25 cellular contexts compared by ENCODE assay signal in genomic region chr7:2818653-2819052, GRCh38. TPM values are rescaled to one million over a fixed set of nuclear protein-coding genes. Genes with fewer than 3 reads are reported as not detected.
A peak's percentile ranks its signal among the peaks of the same experiment; 100 is the strongest.
DNase-seq lines count a peak whose midpoint lies in the region; ATAC-seq and TF ChIP-seq lines count a peak whose summit lies in the region.
"Had no signal": no experiment of that assay in that cellular context is flagged by ENCODE, and none has a peak within 500 bp of the region (broad histone marks: within the 10 kb centered on the region; RNA-seq: fewer than 3 reads in every experiment).

No MANE protein-coding gene starts in this region.

- peak overlapping the region; percentile 84 for H3K27ac ChIP-seq in Panc1 (ENCODE audit: low read length)
- H3K27ac ChIP-seq in iPS-18a (ENCODE audit: low read length): peak overlapping the region; percentile 49
- H3K27ac ChIP-seq: 22Rv1, colonic mucosa, parathyroid adenoma, tibial nerve had no signal

- H3K4me3 ChIP-seq in Panc1 (ENCODE audit: low read depth in 2 of 2, low read length in 2 of 2): no peak overlapping the region
- H3K4me3 ChIP-seq in iPS-18a (ENCODE audit: low read length): no peak overlapping the region
- H3K4me3 ChIP-seq: colonic mucosa, HAP-1, tibial nerve had no signal

- intact Hi-C loops in activated CD4-positive, alpha-beta T cell treated with anti-CD3 and anti-CD28 coated beads, Interleukin-2, amount 10 ng/mL, durations not matched to agents 24 days and 14 days (cut with micrococcal nuclease): loop anchor here (1.0 kb wide), 1 partner anchor 45 kb away; no protein-coding TSS in a partner anchor
- intact Hi-C loops in Panc1 (cut with micrococcal nuclease; ENCODE audit: unreplicated experiment): no loop called here

- H3K9ac ChIP-seq in iPS-18a (ENCODE audit: low read length): no peak overlapping the region
- H3K9ac ChIP-seq: parathyroid adenoma had no signal

- no peak overlapping the region for H3K4me3 Mint-ChIP-seq in activated CD4-positive, alpha-beta T cell treated with anti-CD3 and anti-CD28 coated beads, Interleukin-2, amount 10 ng/mL, durations not matched to agents 24 days and 14 days
- H3K4me3 Mint-ChIP-seq in stimulated activated memory B cell treated with anti-CD40 and anti-IgM and Interleukin-4, amounts not matched to agents 10 μg/mL and 1 μg/mL and 100 μg/mL, for 72 hours: peak overlapping the region; percentile 28
- H3K4me3 Mint-ChIP-seq: IgD-negative memory B cell; naive thymus-derived CD4-positive, alpha-beta T cell had no signal

- no peak for DNase-seq in activated CD4-positive, alpha-beta T cell treated with anti-CD3 and anti-CD28 coated beads, Interleukin-2, amount 10 ng/mL, durations not matched to agents 24 days and 14 days
- no peak for DNase-seq in activated CD4-positive, alpha-beta T cell treated with anti-CD3 and anti-CD28 coated beads, Interleukin-2, amount 50 U/mL, for 4 hours
- DNase-seq in Panc1 (ENCODE audit: low read depth, low spot score) (no peak), ecto neural progenitor cell (ENCODE audit: low spot score) (no peak), NCI-H146 treated with DMSO at 0.1 percent for 48 hours (lab: John Stamatoyannopoulos, UW; ENCODE audit: unreplicated experiment) (no peak)
- DNase-seq: activated CD4-positive, alpha-beta T cell treated with anti-CD3 and anti-CD28 coated beads for 48 hours; activated CD8-positive, alpha-beta memory T cell treated with anti-CD3 and anti-CD28 coated beads, Interleukin-2, amount 50 U/mL, for 4 hours; AML-193; colonic mucosa; head of caudate nucleus; MM.1S; naive thymus-derived CD4-positive, alpha-beta T cell; NCI-H1436; NCI-H524 treated with DMSO at 0.1 percent for 48 hours; SHP77; stimulated activated CD4-positive, alpha-beta T cell treated with anti-CD3 and anti-CD28 coated beads, Interleukin-1b, Interleukin-23, amount 100 ng/mL, for 48 hours; stimulated activated naive CD4-positive, alpha-beta T cell had no signal

- ATAC-seq in Panc1 (no peak), GM18909 (IDR thresholded peaks at IDR 0.05; ENCODE audit: poor library complexity, unreplicated experiment) (no peak)
- ATAC-seq in stimulated activated memory B cell treated with anti-CD40 and anti-IgM and Interleukin-4, amounts not matched to agents 10 μg/mL and 1 μg/mL and 100 μg/mL, for 72 hours: no peak
- ATAC-seq: naive thymus-derived CD4-positive, alpha-beta T cell had no signal

- no TSS peak for BruUV-seq in Panc1 (replicated peaks; lab: Mats Ljungman, UMichigan)

- in situ Hi-C loops in Panc1 (cut with HindIII; ENCODE audit: low pct_unique_long_range_greater_than_20kb, low sequenced_read_pairs): no loop called here

- H3K36me3 Mint-ChIP-seq in activated CD4-positive, alpha-beta T cell treated with anti-CD3 and anti-CD28 coated beads, Interleukin-2, amount 10 ng/mL, durations not matched to agents 24 days and 14 days (ENCODE audit: low read depth): no peaks in the 10 kb centered on the region
- H3K36me3 Mint-ChIP-seq in stimulated activated memory B cell treated with anti-CD40 and anti-IgM and Interleukin-4, amounts not matched to agents 10 μg/mL and 1 μg/mL and 100 μg/mL, for 72 hours: peaks cover 38% of the 10 kb centered on the region

- no peaks in the 10 kb centered on the region for H3K9me3 Mint-ChIP-seq in activated CD4-positive, alpha-beta T cell treated with anti-CD3 and anti-CD28 coated beads, Interleukin-2, amount 10 ng/mL, durations not matched to agents 24 days and 14 days
- H3K9me3 Mint-ChIP-seq in stimulated activated memory B cell treated with anti-CD40 and anti-IgM and Interleukin-4, amounts not matched to agents 10 μg/mL and 1 μg/mL and 100 μg/mL, for 72 hours: no peaks in the 10 kb centered on the region
- H3K9me3 Mint-ChIP-seq: IgD-negative memory B cell; naive thymus-derived CD4-positive, alpha-beta T cell had no signal

- peak overlapping the region; percentile 12 for H3K27ac Mint-ChIP-seq in activated CD4-positive, alpha-beta T cell treated with anti-CD3 and anti-CD28 coated beads, Interleukin-2, amount 10 ng/mL, durations not matched to agents 24 days and 14 days
- peak overlapping the region; percentile 99 for H3K27ac Mint-ChIP-seq in stimulated activated memory B cell treated with anti-CD40 and anti-IgM and Interleukin-4, amounts not matched to agents 10 μg/mL and 1 μg/mL and 100 μg/mL, for 72 hours

- H3K9me3 ChIP-seq in Panc1 (ENCODE audit: control insufficient read depth, insufficient read depth, low read depth, low read length): no peaks in the 10 kb centered on the region
- no peaks in the 10 kb centered on the region for H3K9me3 ChIP-seq in iPS-18a (ENCODE audit: control insufficient read depth, low read depth, low read length)
- H3K9me3 ChIP-seq: colonic mucosa, HAP-1, tibial nerve had no signal

- TF ChIP-seq CTCF in Panc1 (IDR thresholded peaks at IDR 0.05): no peak

- H3K36me3 ChIP-seq in Panc1 (ENCODE audit: control insufficient read depth, insufficient read depth, low read length): no peaks in the 10 kb centered on the region
- no peaks in the 10 kb centered on the region for H3K36me3 ChIP-seq in iPS-18a (ENCODE audit: control insufficient read depth, low read depth, low read length)
- H3K36me3 ChIP-seq: colonic mucosa, HAP-1, tibial nerve had no signal

- H3K4me1 ChIP-seq in Panc1 (ENCODE audit: control insufficient read depth, insufficient read depth, low read length) (peaks cover 75% of the 10 kb centered on the region), iPS-18a (ENCODE audit: control insufficient read depth, low read depth, low read length) (peaks cover 72% of the 10 kb centered on the region)
- H3K4me1 ChIP-seq: parathyroid adenoma had no signal

- H3K27me3 ChIP-seq in Panc1 (ENCODE audit: control insufficient read depth, insufficient read depth, low read length) (no peaks in the 10 kb centered on the region), iPS-18a (ENCODE audit: control insufficient read depth, insufficient read depth, low read length) (no peaks in the 10 kb centered on the region)
- H3K27me3 ChIP-seq: colonic mucosa, tibial nerve had no signal

- H3K4me1 Mint-ChIP-seq in activated CD4-positive, alpha-beta T cell treated with anti-CD3 and anti-CD28 coated beads, Interleukin-2, amount 10 ng/mL, durations not matched to agents 24 days and 14 days: peaks cover 32% of the 10 kb centered on the region
- peaks cover 92% of the 10 kb centered on the region for H3K4me1 Mint-ChIP-seq in stimulated activated memory B cell treated with anti-CD40 and anti-IgM and Interleukin-4, amounts not matched to agents 10 μg/mL and 1 μg/mL and 100 μg/mL, for 72 hours

- POLR2A ChIA-PET in Panc1 (lab: Charles Lee): no interaction called here

- CTCF ChIA-PET in Panc1 (lab: Charles Lee): interaction anchor here (0.7 kb wide), 1 partner anchor 9 kb away, joined by 6 read pairs; no protein-coding TSS in a partner anchor

- no peaks in the 10 kb centered on the region for H3K27me3 Mint-ChIP-seq in activated CD4-positive, alpha-beta T cell treated with anti-CD3 and anti-CD28 coated beads, Interleukin-2, amount 10 ng/mL, durations not matched to agents 24 days and 14 days
- H3K27me3 Mint-ChIP-seq in stimulated activated memory B cell treated with anti-CD40 and anti-IgM and Interleukin-4, amounts not matched to agents 10 μg/mL and 1 μg/mL and 100 μg/mL, for 72 hours: no peaks in the 10 kb centered on the region
- H3K27me3 Mint-ChIP-seq: IgD-negative memory B cell; naive thymus-derived CD4-positive, alpha-beta T cell had no signal

RNA-seq across cellular contexts. Expression of gene GNA12, which starts 25.5 kb away (rescaled TPM):
- 30.6 and 31.0 TPM in 2 replicates for total RNA-seq in activated CD4-positive, alpha-beta T cell treated with anti-CD3 and anti-CD28 coated beads, Interleukin-2, amount 10 ng/mL, durations not matched to agents 24 days and 14 days
- total RNA-seq in Panc1 (2021; ENCODE audit: unreplicated experiment): 139 TPM
- 170 TPM for polyA plus RNA-seq in Panc1 (2012; ENCODE audit: insufficient read length)
